ENCODE assay signal across 16 cellular contexts in the genomic region with DNA sequence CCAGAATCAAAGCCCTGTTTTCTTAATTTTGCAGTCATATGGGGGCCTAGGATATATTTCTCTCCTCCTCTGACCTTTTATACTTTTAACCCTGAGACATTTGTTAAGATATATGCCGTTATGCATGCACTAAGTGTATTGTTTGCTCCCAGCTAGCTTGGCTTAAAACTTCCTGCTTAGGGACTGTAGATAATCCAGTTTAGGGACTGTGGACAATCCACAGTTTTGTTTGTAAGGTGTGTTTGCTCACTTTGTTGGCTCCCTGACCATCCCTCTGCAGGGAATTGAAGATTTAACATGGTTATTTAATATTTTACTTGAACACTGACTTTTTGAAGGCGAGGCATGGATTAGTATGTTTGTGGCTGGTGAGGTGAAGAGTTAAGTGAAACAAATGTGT.
DNase-seq lines count a peak whose midpoint lies in the region; ATAC-seq and TF ChIP-seq lines count a peak whose summit lies in the region.
"Had no signal": no experiment of that assay in that cellular context is flagged by ENCODE, and none has a peak within 500 bp of the region (broad histone marks: within the 10 kb centered on the region; RNA-seq: fewer than 3 reads in every experiment).

No MANE protein-coding gene starts in this region.

- H3K36me3 Mint-ChIP-seq in GM23338 (ENCODE audit: low read depth), result no peaks in the 10 kb centered on the region
- no peaks in the 10 kb centered on the region for H3K36me3 Mint-ChIP-seq in neural progenitor cell
- H3K36me3 Mint-ChIP-seq: CD14-positive monocyte; CD8-positive, alpha-beta T cell had no signal

- H3K4me1 ChIP-seq in GM23338 (ENCODE audit: insufficient read depth) (no peaks in the 10 kb centered on the region), esophagus muscularis mucosa (no peaks in the 10 kb centered on the region), neural progenitor cell (no peaks in the 10 kb centered on the region)
- H3K4me1 ChIP-seq: HAP-1 had no signal

- TF ChIP-seq POLR2A in esophagus muscularis mucosa (IDR thresholded peaks at IDR 0.05; ENCODE audit: low read depth), result no peak

- H3K9me2 ChIP-seq in GM23338 (ENCODE audit: insufficient read depth), result no peaks in the 10 kb centered on the region; the same call in 1 of the 2 replicates

- H3F3A ChIP-seq in GM23338 (replicated peaks; ENCODE audit: low read depth) (no peaks in the 10 kb centered on the region), neural progenitor cell (ENCODE audit: low read depth) (no peaks in the 10 kb centered on the region)

- H3K36me3 ChIP-seq in GM23338 (ENCODE audit: insufficient read depth) (no peaks in the 10 kb centered on the region), esophagus muscularis mucosa (no peaks in the 10 kb centered on the region), neural progenitor cell (no peaks in the 10 kb centered on the region)
- H3K36me3 ChIP-seq: BLaER1, HAP-1 had no signal

- H2AFZ ChIP-seq in GM23338, result peak overlapping the region; percentile 14; the same call in 1 of the 2 replicates
- peak overlapping the region; percentile 18 for H2AFZ ChIP-seq in neural progenitor cell (replicated peaks)

- TF ChIP-seq EP300 in esophagus muscularis mucosa (IDR thresholded peaks at IDR 0.05), result no peak

- H3K9me3 Mint-ChIP-seq in GM23338 (no peaks in the 10 kb centered on the region), neural progenitor cell (no peaks in the 10 kb centered on the region)
- H3K9me3 Mint-ChIP-seq: CD14-positive monocyte; CD8-positive, alpha-beta T cell had no signal

- no peak overlapping the region for H3K9ac ChIP-seq in neural progenitor cell
- H3K9ac ChIP-seq: BLaER1 had no signal

- H3K79me2 ChIP-seq in GM23338 (replicated peaks; ENCODE audit: insufficient read depth), result no peaks in the 10 kb centered on the region
- no peaks in the 10 kb centered on the region for H3K79me2 ChIP-seq in neural progenitor cell (ENCODE audit: low read depth)

- DNase-seq in GM23338 (ENCODE audit: low spot score) (no peak), NCI-H82 (lab: John Stamatoyannopoulos, UW) (peak; percentile 78), esophagus muscularis mucosa (ENCODE audit: extremely low spot score) (peak; percentile 47), neural progenitor cell (ENCODE audit: low spot score) (no peak), dedifferentiated amniotic fluid mesenchymal stem cell (ENCODE audit: extremely low spot score) (no peak), superior temporal gyrus (ENCODE audit: extremely low spot score) (no peak)
- DNase-seq in NK-92 treated with Interleukin-12 subunit alpha and Interleukin-12 subunit beta, amount 100 ng/mL, for 24 hours (lab: John Stamatoyannopoulos, UW), result no peak
- DNase-seq: 8988T; Calu3; CD8-positive, alpha-beta T cell; DMS79 treated with DMSO at 0.1 percent for 48 hours had no signal

- H3K9me3 ChIP-seq in esophagus muscularis mucosa, result no peaks in the 10 kb centered on the region
- no peaks in the 10 kb centered on the region for H3K9me3 ChIP-seq in neural progenitor cell (ENCODE audit: low read depth)
- H3K9me3 ChIP-seq: BLaER1, HAP-1 had no signal

- no peaks in the 10 kb centered on the region for H3K4me1 Mint-ChIP-seq in GM23338
- peaks cover 10% of the 10 kb centered on the region for H3K4me1 Mint-ChIP-seq in neural progenitor cell
- H3K4me1 Mint-ChIP-seq: CD14-positive monocyte had no signal

- peaks cover 2% of the 10 kb centered on the region for H3K27me3 Mint-ChIP-seq in GM23338 (ENCODE audit: insufficient read depth, low read depth, poor library complexity)
- no peaks in the 10 kb centered on the region for H3K27me3 Mint-ChIP-seq in neural progenitor cell (ENCODE audit: insufficient read depth, low read depth)

- TF ChIP-seq CTCF in GM23338 (conservative IDR thresholded peaks at IDR 0.05; ENCODE audit: low read depth in 2 of 2), result no peak
- no peak for TF ChIP-seq CTCF in esophagus muscularis mucosa (IDR thresholded peaks at IDR 0.05)
- no peak for TF ChIP-seq CTCF in neural progenitor cell (IDR thresholded peaks at IDR 0.05)

- no peak overlapping the region for H3K4me2 ChIP-seq in GM23338
- no peak overlapping the region for H3K4me2 ChIP-seq in neural progenitor cell
- H3K4me2 ChIP-seq: BLaER1 had no signal

- H3K27me3 ChIP-seq in GM23338 (ENCODE audit: insufficient read depth), result no peaks in the 10 kb centered on the region
- no peaks in the 10 kb centered on the region for H3K27me3 ChIP-seq in esophagus muscularis mucosa
- no peaks in the 10 kb centered on the region for H3K27me3 ChIP-seq in neural progenitor cell
- H3K27me3 ChIP-seq: BLaER1 had no signal

- WGBS in esophagus muscularis mucosa, result 62% methylated on average over 2 of the region's 2 CpGs

- no peak overlapping the region for H3K27ac ChIP-seq in GM23338 (ENCODE audit: low read depth)
- H3K27ac ChIP-seq in esophagus muscularis mucosa (replicated peaks in 1 of 4), result no peak overlapping the region
- H3K27ac ChIP-seq in neural progenitor cell, result no peak overlapping the region
- H3K27ac ChIP-seq: BLaER1, HL-60 had no signal

- no peak overlapping the region for H3K4me3 ChIP-seq in GM23338
- no peak overlapping the region for H3K4me3 ChIP-seq in esophagus muscularis mucosa
- no peak overlapping the region for H3K4me3 ChIP-seq in neural progenitor cell
- H3K4me3 ChIP-seq: BLaER1, GM12878, HAP-1 had no signal

- ATAC-seq in GM23338, result no peak
- ATAC-seq: CD8-positive, alpha-beta T cell; GM12878 had no signal

- H4K20me1 ChIP-seq in GM23338 (replicated peaks; ENCODE audit: insufficient read depth), result no peaks in the 10 kb centered on the region
- H4K20me1 ChIP-seq in neural progenitor cell (ENCODE audit: low read depth), result no peaks in the 10 kb centered on the region
- H4K20me1 ChIP-seq: BLaER1 had no signal

- intact Hi-C loops in esophagus muscularis mucosa (cut with DNase I), result no loop called here

- H3K27ac Mint-ChIP-seq in GM23338 (no peak overlapping the region), neural progenitor cell (no peak overlapping the region)
- H3K27ac Mint-ChIP-seq: CD14-positive monocyte; CD8-positive, alpha-beta T cell had no signal

- H3K4me3 Mint-ChIP-seq in GM23338 (no peak overlapping the region), neural progenitor cell (no peak overlapping the region)
- H3K4me3 Mint-ChIP-seq: CD14-positive monocyte; CD8-positive, alpha-beta T cell had no signal

TF ChIP-seq in GM23338, 12 proteins besides CTCF, POLR2A, EP300 and RAD21:
- TF ChIP-seq NANOG (IDR thresholded peaks at IDR 0.05; ENCODE audit: borderline replicate concordance) (no peak), EZH2phosphoT487 (IDR thresholded peaks at IDR 0.05; ENCODE audit: unreplicated experiment) (no peak), CREB1 (CRISPR knock-in tag; IDR thresholded peaks at IDR 0.05; ENCODE audit: low read depth) (no peak), JUNB (IDR thresholded peaks at IDR 0.05; ENCODE audit: unreplicated experiment) (peak; percentile 75), ETS1 (IDR thresholded peaks at IDR 0.05) (no peak)
TF ChIP-seq in GM23338: peak in this region for 1.

Comparison
In these comparisons a context has a peak if more than half of its experiments do, and no peak if none do; other contexts are left out.
1. DNase-seq: peak in NCI-H82 (single experiment) and esophagus muscularis mucosa (single experiment); none in GM23338 (single experiment), neural progenitor cell (single experiment), dedifferentiated amniotic fluid mesenchymal stem cell (single experiment), NK-92 treated with Interleukin-12 subunit alpha and Interleukin-12 subunit beta, amount 100 ng/mL, for 24 hours (single experiment) and superior temporal gyrus (single experiment).